In the genomic region with DNA sequence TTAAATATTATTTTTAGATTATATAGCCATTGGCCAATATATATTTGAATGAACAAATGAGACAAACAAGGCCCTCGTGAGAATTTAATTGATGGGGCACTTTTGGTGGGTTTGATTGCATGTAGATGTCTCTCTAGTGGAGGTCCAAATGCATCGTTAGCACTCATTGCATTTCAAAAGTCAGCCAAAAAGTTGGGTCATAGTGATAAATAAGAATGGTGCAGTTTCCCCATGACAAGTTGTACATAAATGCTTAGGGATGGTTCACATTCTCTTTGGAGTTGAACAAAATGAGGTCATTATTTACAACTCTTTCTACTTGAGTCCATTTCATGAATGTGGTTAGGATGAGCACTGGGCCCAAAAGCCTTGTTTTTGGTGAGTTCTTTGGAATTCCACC, we compare ENCODE assay signal across 1 cellular context.
TF ChIP-seq lines count a peak whose summit lies in the region.

No MANE protein-coding gene starts in this region.

TF ChIP-seq in K562, 482 proteins besides CTCF, POLR2A, EP300 and RAD21:
- TF ChIP-seq RERE (CRISPR knock-in tag; IDR thresholded peaks at IDR 0.05; ENCODE audit: borderline replicate concordance) = no peak
- TF ChIP-seq POLR2AphosphoS5 (IDR thresholded peaks at IDR 0.05; ENCODE audit: control insufficient read depth, insufficient read depth, low read depth, low read length) = peak; percentile 41; the same call in 1 of the 2 replicates
TF ChIP-seq in K562: peak in this region for 1.
